Comparison of ENCODE assay signal across 20 cellular contexts in genomic region chr21:45452696-45453307, GRCh38. TPM values are rescaled to one million over a fixed set of nuclear protein-coding genes. Genes with fewer than 3 reads are reported as not detected.
A peak's percentile ranks its signal among the peaks of the same experiment; 100 is the strongest.
DNase-seq lines count a peak whose midpoint lies in the region; ATAC-seq and TF ChIP-seq lines count a peak whose summit lies in the region.
"Had no signal": no experiment of that assay in that cellular context is flagged by ENCODE, and none has a peak within 500 bp of the region (broad histone marks: within the 10 kb centered on the region; RNA-seq: fewer than 3 reads in every experiment).

No MANE protein-coding gene starts in this region.

- H3K9me3 ChIP-seq in H9 (ENCODE audit: control insufficient read depth, low read depth, low read length) (no peaks in the 10 kb centered on the region), T-helper 17 cell (ENCODE audit: control insufficient read depth, low read length, poor library complexity, severe bottlenecking) (no peaks in the 10 kb centered on the region)

- H4K5ac ChIP-seq in H9 (ENCODE audit: insufficient read length, low read depth, low read length) = no peak overlapping the region

- H3K36me3 Mint-ChIP-seq in H9 (ENCODE audit: insufficient read depth in 1 of 3, low read depth in 3 of 3) (peaks cover 10 to 24% (median 19%) of the 10 kb centered on the region in 3 experiments), T-helper 17 cell (ENCODE audit: low read depth) (no peaks in the 10 kb centered on the region), type B pancreatic cell (peaks cover 11% of the 10 kb centered on the region), endothelial cell (ENCODE audit: low read depth, unreplicated experiment) (no peaks in the 10 kb centered on the region)
- no peaks in the 10 kb centered on the region for H3K36me3 Mint-ChIP-seq in naive thymus-derived CD8-positive, alpha-beta T cell
- H3K36me3 Mint-ChIP-seq: CD4-positive, alpha-beta memory T cell had no signal

- H3K4me1 Mint-ChIP-seq in H9 = peaks cover 6 to 13% of the 10 kb centered on the region in 2 experiments
- H3K4me1 Mint-ChIP-seq in T-helper 17 cell = no peaks in the 10 kb centered on the region
- H3K4me1 Mint-ChIP-seq in naive thymus-derived CD8-positive, alpha-beta T cell = peaks cover 0 to 5% (median 2%) of the 10 kb centered on the region in 4 donors
- peaks cover 23% of the 10 kb centered on the region for H3K4me1 Mint-ChIP-seq in type B pancreatic cell (ENCODE audit: unreplicated experiment)
- no peaks in the 10 kb centered on the region for H3K4me1 Mint-ChIP-seq in endothelial cell (ENCODE audit: unreplicated experiment)

- H3K27ac Mint-ChIP-seq in H9 (peak overlapping the region in 2 of 3 experiments; percentile 29 to 99; a peak in 3 of 7 replicates), T-helper 17 cell (peak overlapping the region; percentile 1), type B pancreatic cell (peak overlapping the region; percentile 24), endothelial cell (ENCODE audit: unreplicated experiment) (no peak overlapping the region)
- peak overlapping the region in 6 of 10 donors; percentile 5 to 75 (median 50) for H3K27ac Mint-ChIP-seq in naive thymus-derived CD8-positive, alpha-beta T cell

- in situ Hi-C loops in KBM-7 (cut with MboI; ENCODE audit: low pct_unique_long_range_greater_than_20kb, low sequenced_read_pairs) = no loop called here

- no peak overlapping the region for H3K23ac ChIP-seq in H9 (ENCODE audit: insufficient read length, low read depth, low read length)

- H3K18ac ChIP-seq in H9 (ENCODE audit: insufficient read length, low read depth, low read length) = no peak overlapping the region

- no peak overlapping the region for H3K14ac ChIP-seq in H9 (ENCODE audit: insufficient read depth, low read length)

- no peak overlapping the region for H2BK120ac ChIP-seq in H9 (ENCODE audit: low read depth, low read length, poor library complexity, severe bottlenecking)

- POLR2A ChIA-PET in naive thymus-derived CD8-positive, alpha-beta T cell (lab: Charles Lee) = no interaction called here

- no peak overlapping the region for H4K8ac ChIP-seq in H9 (replicated peaks; ENCODE audit: insufficient read length, low read depth, low read length)

- H3K9ac ChIP-seq in H9 (ENCODE audit: extremely low read depth, insufficient read length, low read length) = no peak overlapping the region
- H3K9ac ChIP-seq: BLaER1, GM23248 had no signal

- H3K9me3 Mint-ChIP-seq in H9 (no peaks in the 10 kb centered on the region; a peak in 2 of 5 replicates), type B pancreatic cell (no peaks in the 10 kb centered on the region), endothelial cell (ENCODE audit: unreplicated experiment) (no peaks in the 10 kb centered on the region)
- H3K9me3 Mint-ChIP-seq in naive thymus-derived CD8-positive, alpha-beta T cell = no peaks in the 10 kb centered on the region

- H3K4ac ChIP-seq in H9 (ENCODE audit: low read depth, low read length) = no peak overlapping the region

- no peak overlapping the region for H2AFZ ChIP-seq in H9 (ENCODE audit: low read length)
- H2AFZ ChIP-seq: GM23248 had no signal

- H3T11ph ChIP-seq in H9 (ENCODE audit: low read length) = no peak overlapping the region

- peaks cover 2% of the 10 kb centered on the region for H3K79me1 ChIP-seq in H9 (ENCODE audit: insufficient read depth, low read depth, low read length, poor library complexity, severe bottlenecking)

- H3K4me3 Mint-ChIP-seq in H9 (no peak overlapping the region), T-helper 17 cell (no peak overlapping the region), type B pancreatic cell (no peak overlapping the region), endothelial cell (ENCODE audit: unreplicated experiment) (no peak overlapping the region)
- no peak overlapping the region for H3K4me3 Mint-ChIP-seq in naive thymus-derived CD8-positive, alpha-beta T cell
- H3K4me3 Mint-ChIP-seq: CD4-positive, alpha-beta memory T cell had no signal

- no peaks in the 10 kb centered on the region for H3K27me3 ChIP-seq in H9 (ENCODE audit: insufficient read depth, low read length)
- H3K27me3 ChIP-seq: BLaER1 had no signal

- H3K23me2 ChIP-seq in H9 (ENCODE audit: insufficient read length, low read depth, low read length, poor library complexity, severe bottlenecking) = no peaks in the 10 kb centered on the region

- H3K27me3 Mint-ChIP-seq in H9 (ENCODE audit: low read depth) = no peaks in the 10 kb centered on the region
- peaks cover 16% of the 10 kb centered on the region for H3K27me3 Mint-ChIP-seq in T-helper 17 cell
- H3K27me3 Mint-ChIP-seq in naive thymus-derived CD8-positive, alpha-beta T cell = peaks cover 0 to 8% (median 3%) of the 10 kb centered on the region in 5 donors
- no peaks in the 10 kb centered on the region for H3K27me3 Mint-ChIP-seq in type B pancreatic cell
- peaks cover 2% of the 10 kb centered on the region for H3K27me3 Mint-ChIP-seq in endothelial cell (ENCODE audit: unreplicated experiment)

- peaks cover 16% of the 10 kb centered on the region; the same call in 1 of the 2 replicates for H3K79me2 ChIP-seq in H9 (ENCODE audit: insufficient read depth, low read length)

- H2AK5ac ChIP-seq in H9 (ENCODE audit: insufficient read length, low read length) = no peak overlapping the region

- no peaks in the 10 kb centered on the region for H3K4me1 ChIP-seq in H9 (ENCODE audit: insufficient read depth, low read length)

- H2BK20ac ChIP-seq in H9 (ENCODE audit: low read depth, low read length, poor library complexity, severe bottlenecking) = no peak overlapping the region

- WGBS in H9 (ENCODE audit: extremely low coverage, insufficient read length, low lambda C conversion rate) = no CpG with 5 or more reads among the region's 7 CpGs

- H3K4me2 ChIP-seq in H9 (ENCODE audit: insufficient read depth, insufficient read length, low read length) = no peak overlapping the region
- H3K4me2 ChIP-seq: BLaER1 had no signal

- TF ChIP-seq CTCF in H9 (conservative IDR thresholded peaks at IDR 0.05) = no peak
- TF ChIP-seq CTCF in type B pancreatic cell (conservative IDR thresholded peaks at IDR 0.05) = no peak
- no peak for TF ChIP-seq CTCF in endothelial cell (IDR thresholded peaks at IDR 0.05; ENCODE audit: unreplicated experiment)

- H3K27ac ChIP-seq in H9 (ENCODE audit: insufficient read length, low read depth, low read length) = no peak overlapping the region
- H3K27ac ChIP-seq: BLaER1, GM23248 had no signal

- no peak overlapping the region for H2BK12ac ChIP-seq in H9 (ENCODE audit: insufficient read length, low read depth, low read length)

- no peaks in the 10 kb centered on the region for H4K20me1 ChIP-seq in H9 (ENCODE audit: control insufficient read depth, insufficient read depth, insufficient read length)
- H4K20me1 ChIP-seq: BLaER1 had no signal

- H2BK5ac ChIP-seq in H9 (ENCODE audit: insufficient read length, low read length) = no peak overlapping the region

- DNase-seq in H9 = no peak
- DNase-seq in T-helper 17 cell = no peak
- peak in 1 of 10 donors; percentile 15 for DNase-seq in naive thymus-derived CD8-positive, alpha-beta T cell
- no peak for DNase-seq in type B pancreatic cell (ENCODE audit: extremely low spot score, unreplicated experiment)
- no peak for DNase-seq in OCI-M1 (lab: John Stamatoyannopoulos, UW)
- DNase-seq in endothelial cell (ENCODE audit: low spot score) = no peak
- no peak for DNase-seq in KBM-7
- DNase-seq: ACHN; CD4-positive, alpha-beta memory T cell; DMS153; GM23248; Karpas-422; MV-4-11; NCI-H1105 treated with DMSO at 0.1 percent for 48 hours; NCI-H1694; NCI-H2081 treated with DMSO at 0.1 percent for 48 hours; NCI-H2171 treated with DMSO at 0.1 percent for 48 hours; NCI-H524 treated with DMSO at 0.1 percent for 48 hours had no signal

- H2BK15ac ChIP-seq in H9 (ENCODE audit: low read depth, low read length) = no peak overlapping the region

- no peak for ATAC-seq in T-helper 17 cell
- no peak for ATAC-seq in naive thymus-derived CD8-positive, alpha-beta T cell
- no peak for ATAC-seq in GM19328 (IDR thresholded peaks at IDR 0.05; ENCODE audit: unreplicated experiment)

- H4K91ac ChIP-seq in H9 (ENCODE audit: insufficient read length, low read depth, low read length) = no peak overlapping the region

- no peak overlapping the region for H3K56ac ChIP-seq in H9 (ENCODE audit: insufficient read length, low read depth, low read length)

RNA-seq across cellular contexts. Expression of gene COL18A1, which starts 47.8 kb away (rescaled TPM):
- 232 and 234 TPM in 2 replicates for total RNA-seq in H9 (2021)
- total RNA-seq in T-helper 17 cell = 10 to 100 TPM in 1 of 2 donors, 1 to 10 TPM in 1; 5.4 to 17.1 TPM
- total RNA-seq in naive thymus-derived CD8-positive, alpha-beta T cell = 10 to 100 TPM; 20.1 to 22.2 TPM
- polyA plus RNA-seq in naive thymus-derived CD8-positive, alpha-beta T cell = 1 to 10 TPM; 1.5 to 9.9 (median 7.3) TPM
- total RNA-seq in type B pancreatic cell (ENCODE audit: low replicate concordance) = 150 and 168 TPM in 2 replicates
- total RNA-seq in endothelial cell (ENCODE audit: unreplicated experiment) = 61.1 TPM
